1 cellular context compared by ENCODE assay signal in genomic region chr11:71446150-71446549, GRCh38.
A peak's percentile ranks its signal among the peaks of the same experiment; 100 is the strongest.
TF ChIP-seq lines count a peak whose summit lies in the region.

No MANE protein-coding gene starts in this region.

TF ChIP-seq in GM12878, 131 proteins besides CTCF, POLR2A, EP300 and RAD21:
- no peak for TF ChIP-seq JUNB (IDR thresholded peaks at IDR 0.05)
- no peak for TF ChIP-seq SMARCA5 (IDR thresholded peaks at IDR 0.05)
- TF ChIP-seq CBX5 (IDR thresholded peaks at IDR 0.05; ENCODE audit: low read depth) = 0 out of 2 replicates have a peak, but pooled peaks have one; percentile 42
- TF ChIP-seq KLF5 (IDR thresholded peaks at IDR 0.05; ENCODE audit: partially characterized antibody) = no peak
